ENCODE assay signal across 11 cellular contexts in genomic region chr6:149342525-149342924, GRCh38. TPM values are rescaled to one million over a fixed set of nuclear protein-coding genes. Genes with fewer than 3 reads are reported as not detected.
DNase-seq lines count a peak whose midpoint lies in the region; ATAC-seq and TF ChIP-seq lines count a peak whose summit lies in the region.
"Had no signal": no experiment of that assay in that cellular context is flagged by ENCODE, and none has a peak within 500 bp of the region (broad histone marks: within the 10 kb centered on the region; RNA-seq: fewer than 3 reads in every experiment).

No MANE protein-coding gene starts in this region.

- CTCF ChIA-PET in naive thymus-derived CD4-positive, alpha-beta T cell (lab: Charles Lee), result interaction anchor here (0.7 kb wide), 2 partner anchors 7 to 26 kb away, joined by 3 to 4 read pairs; no protein-coding TSS in a partner anchor

- POLR2A ChIA-PET in naive thymus-derived CD4-positive, alpha-beta T cell (lab: Charles Lee), result interaction anchor here (0.6 kb wide), 1 partner anchor 175 kb away, joined by 3 read pairs; no protein-coding TSS in a partner anchor

- H3K4me3 ChIP-seq in naive thymus-derived CD4-positive, alpha-beta T cell (ENCODE audit: low read length), result no peak overlapping the region
- H3K4me3 ChIP-seq in endodermal cell (ENCODE audit: low read length), result no peak overlapping the region
- H3K4me3 ChIP-seq: A549, left ventricle myocardium inferior, upper lobe of left lung had no signal

- peak overlapping the region in 7 of 10 donors; percentile 4 to 69 (median 35) for H3K4me3 Mint-ChIP-seq in naive thymus-derived CD4-positive, alpha-beta T cell
- no peak overlapping the region for H3K4me3 Mint-ChIP-seq in endodermal cell
- H3K4me3 Mint-ChIP-seq in H9, result no peak overlapping the region

- no peak overlapping the region for H4K8ac ChIP-seq in H9 (replicated peaks; ENCODE audit: insufficient read length, low read depth, low read length)

- H3K36me3 ChIP-seq in naive thymus-derived CD4-positive, alpha-beta T cell (ENCODE audit: control insufficient read depth in 2 of 3, insufficient read depth in 3 of 3, low read length in 3 of 3), result peaks cover 0 to 5% (median 0%) of the 10 kb centered on the region in 3 experiments
- H3K36me3 ChIP-seq in endodermal cell (ENCODE audit: control insufficient read depth, insufficient read depth, low read length), result peaks cover 15% of the 10 kb centered on the region
- H3K36me3 ChIP-seq: left ventricle myocardium inferior, upper lobe of left lung had no signal

- H2AFZ ChIP-seq in H9 (ENCODE audit: low read length), result no peak overlapping the region

- H3K9ac ChIP-seq in endodermal cell (ENCODE audit: extremely low read depth, low read length, poor library complexity, severe bottlenecking) (no peak overlapping the region), H9 (ENCODE audit: extremely low read depth, insufficient read length, low read length) (no peak overlapping the region)

- H3K27me3 ChIP-seq in naive thymus-derived CD4-positive, alpha-beta T cell (ENCODE audit: control insufficient read depth in 2 of 2, insufficient read depth in 2 of 2, low read length in 2 of 2), result no peaks in the 10 kb centered on the region
- H3K27me3 ChIP-seq in endodermal cell (ENCODE audit: control insufficient read depth, insufficient read depth, low read length, poor library complexity, severe bottlenecking) (no peaks in the 10 kb centered on the region), H9 (ENCODE audit: insufficient read depth, low read length) (no peaks in the 10 kb centered on the region)
- H3K27me3 ChIP-seq: upper lobe of left lung had no signal

- no peak overlapping the region for H3K23ac ChIP-seq in H9 (ENCODE audit: insufficient read length, low read depth, low read length)

- no peak overlapping the region for H3K4ac ChIP-seq in H9 (ENCODE audit: low read depth, low read length)

- H3K27me3 Mint-ChIP-seq in naive thymus-derived CD4-positive, alpha-beta T cell, result no peaks in the 10 kb centered on the region
- H3K27me3 Mint-ChIP-seq in endodermal cell (ENCODE audit: insufficient read depth) (no peaks in the 10 kb centered on the region), H9 (ENCODE audit: low read depth) (no peaks in the 10 kb centered on the region)

- H3K18ac ChIP-seq in H9 (ENCODE audit: insufficient read length, low read depth, low read length), result no peak overlapping the region

- no peaks in the 10 kb centered on the region for H3K23me2 ChIP-seq in H9 (ENCODE audit: insufficient read length, low read depth, low read length, poor library complexity, severe bottlenecking)

- H3K27ac ChIP-seq in naive thymus-derived CD4-positive, alpha-beta T cell (ENCODE audit: low read depth, low read length), result no peak overlapping the region
- H3K27ac ChIP-seq in endodermal cell (ENCODE audit: low read depth, low read length) (no peak overlapping the region), H9 (ENCODE audit: insufficient read length, low read depth, low read length) (no peak overlapping the region)
- H3K27ac ChIP-seq: A549, left ventricle myocardium inferior, upper lobe of left lung had no signal

- DNase-seq in NOMO-1 (lab: John Stamatoyannopoulos, UW; ENCODE audit: unreplicated experiment in 2 of 2) (peak; percentile 46 to 68), NOMO-1 treated with dmso at 0.1 percent for 144 hours (lab: John Stamatoyannopoulos, UW; ENCODE audit: unreplicated experiment) (no peak), HuH-7 (ENCODE audit: low spot score) (no peak), endodermal cell (no peak), H9 (no peak)
- DNase-seq in naive thymus-derived CD4-positive, alpha-beta T cell, result no peak
- DNase-seq: left ventricle myocardium inferior, upper lobe of left lung had no signal

- no peak overlapping the region for H2AK5ac ChIP-seq in H9 (ENCODE audit: insufficient read length, low read length)

- H4K91ac ChIP-seq in H9 (ENCODE audit: insufficient read length, low read depth, low read length), result no peak overlapping the region

- no peak overlapping the region for H3T11ph ChIP-seq in H9 (ENCODE audit: low read length)

- H3K4me1 Mint-ChIP-seq in naive thymus-derived CD4-positive, alpha-beta T cell, result peaks cover 47 to 94% (median 86%) of the 10 kb centered on the region in 7 donors
- H3K4me1 Mint-ChIP-seq in endodermal cell, result peaks cover 4% of the 10 kb centered on the region
- peaks cover 16 to 21% of the 10 kb centered on the region in 2 experiments for H3K4me1 Mint-ChIP-seq in H9

- peak overlapping the region in 7 of 9 donors; percentile 58 to 80 (median 71) for H3K27ac Mint-ChIP-seq in naive thymus-derived CD4-positive, alpha-beta T cell
- H3K27ac Mint-ChIP-seq in endodermal cell (no peak overlapping the region), H9 (no peak overlapping the region)

- H3K9me3 ChIP-seq in naive thymus-derived CD4-positive, alpha-beta T cell (ENCODE audit: control insufficient read depth in 2 of 3, low read length in 3 of 3), result no peaks in the 10 kb centered on the region
- H3K9me3 ChIP-seq in endodermal cell (ENCODE audit: control insufficient read depth, low read length) (no peaks in the 10 kb centered on the region), H9 (ENCODE audit: control insufficient read depth, low read depth, low read length) (no peaks in the 10 kb centered on the region)
- H3K9me3 ChIP-seq: A549, left ventricle myocardium inferior, upper lobe of left lung had no signal

- peaks cover 20% of the 10 kb centered on the region; the same call in 1 of the 2 replicates for H3K79me2 ChIP-seq in H9 (ENCODE audit: insufficient read depth, low read length)

- ATAC-seq in GM21576 (IDR thresholded peaks at IDR 0.05; ENCODE audit: unreplicated experiment) (peak; percentile 63), HG03571 (IDR thresholded peaks at IDR 0.05; ENCODE audit: unreplicated experiment) (peak; percentile 65)
- ATAC-seq in naive thymus-derived CD4-positive, alpha-beta T cell, result peak; percentile 37
- ATAC-seq: A549 had no signal

- H2BK20ac ChIP-seq in H9 (ENCODE audit: low read depth, low read length, poor library complexity, severe bottlenecking), result no peak overlapping the region

- H3K4me1 ChIP-seq in naive thymus-derived CD4-positive, alpha-beta T cell (ENCODE audit: control insufficient read depth in 2 of 2, insufficient read depth in 2 of 2, low read length in 2 of 2), result peaks cover 24 to 30% of the 10 kb centered on the region in 2 donors
- H3K4me1 ChIP-seq in endodermal cell (ENCODE audit: control insufficient read depth, insufficient read depth, low read length) (no peaks in the 10 kb centered on the region), H9 (ENCODE audit: insufficient read depth, low read length) (no peaks in the 10 kb centered on the region; the same call in 1 of the 2 replicates)

- intact Hi-C loops in naive thymus-derived CD4-positive, alpha-beta T cell (cut with micrococcal nuclease), result loop anchor here (1.0 to 2.0 kb wide), 2 partner anchors 10 to 14 kb away; no protein-coding TSS in a partner anchor

- no peak overlapping the region for H3K14ac ChIP-seq in H9 (ENCODE audit: insufficient read depth, low read length)

- no peak overlapping the region for H2BK12ac ChIP-seq in H9 (ENCODE audit: insufficient read length, low read depth, low read length)

- no peak for TF ChIP-seq CTCF in endodermal cell (conservative IDR thresholded peaks at IDR 0.05)
- no peak for TF ChIP-seq CTCF in H9 (conservative IDR thresholded peaks at IDR 0.05)

- H4K20me1 ChIP-seq in H9 (ENCODE audit: control insufficient read depth, insufficient read depth, insufficient read length), result no peaks in the 10 kb centered on the region

- WGBS in endodermal cell (ENCODE audit: insufficient coverage in 1 of 2, insufficient read length in 1 of 2), 2 experiments, result 88% methylated on average over 1 of the region's 1 CpG; no CpG with 5 or more reads in 1 of the 2 experiments
- no CpG with 5 or more reads among the region's 1 CpG for WGBS in H9 (ENCODE audit: extremely low coverage, insufficient read length, low lambda C conversion rate)

- H4K5ac ChIP-seq in H9 (ENCODE audit: insufficient read length, low read depth, low read length), result no peak overlapping the region

- no peak overlapping the region for H2BK5ac ChIP-seq in H9 (ENCODE audit: insufficient read length, low read length)

- H2BK120ac ChIP-seq in H9 (ENCODE audit: low read depth, low read length, poor library complexity, severe bottlenecking), result no peak overlapping the region

- H3K56ac ChIP-seq in H9 (ENCODE audit: insufficient read length, low read depth, low read length), result no peak overlapping the region

- peaks cover 0 to 2% (median 0%) of the 10 kb centered on the region in 11 donors for H3K9me3 Mint-ChIP-seq in naive thymus-derived CD4-positive, alpha-beta T cell
- H3K9me3 Mint-ChIP-seq in endodermal cell (peaks cover 3% of the 10 kb centered on the region), H9 (no peaks in the 10 kb centered on the region)

- peaks cover 4 to 36% (median 18%) of the 10 kb centered on the region in 5 donors for H3K36me3 Mint-ChIP-seq in naive thymus-derived CD4-positive, alpha-beta T cell
- H3K36me3 Mint-ChIP-seq in endodermal cell (ENCODE audit: low read depth) (peaks cover 5% of the 10 kb centered on the region), H9 (ENCODE audit: insufficient read depth in 1 of 3, low read depth in 3 of 3) (peaks cover 0 to 15% (median 8%) of the 10 kb centered on the region in 3 experiments; a peak in 6 of 7 replicates)

- H3K4me2 ChIP-seq in H9 (ENCODE audit: insufficient read depth, insufficient read length, low read length), result no peak overlapping the region
- H3K4me2 ChIP-seq: A549 had no signal

- H3K79me1 ChIP-seq in H9 (ENCODE audit: insufficient read depth, low read depth, low read length, poor library complexity, severe bottlenecking), result peaks cover 4% of the 10 kb centered on the region

- no peak overlapping the region for H2BK15ac ChIP-seq in H9 (ENCODE audit: low read depth, low read length)

RNA-seq across cellular contexts. Expression of gene TAB2, which starts 25.0 kb away (rescaled TPM):
- total RNA-seq in naive thymus-derived CD4-positive, alpha-beta T cell, result 100 to 1,000 TPM in 4 of 5 experiments, 10 to 100 TPM in 1; 98.3 to 234 (median 119) TPM
- polyA plus RNA-seq in naive thymus-derived CD4-positive, alpha-beta T cell, result 10 to 100 TPM; 15.7 to 17.5 TPM
- 10 to 100 TPM; 51.1 to 54.8 TPM for total RNA-seq in endodermal cell
- 63.9 TPM for polyA plus RNA-seq in endodermal cell (2013, experiment 1 of 2)
- 66.7 TPM for polyA plus RNA-seq in endodermal cell (2013, experiment 2 of 2)
- total RNA-seq in H9 (2021), result 55.7 and 56.2 TPM in 2 replicates

RNA-seq across cellular contexts. Expression of gene SUMO4, which starts 57.5 kb away (rescaled TPM):
- 10 to 100 TPM in 2 of 5 experiments, 1 to 10 TPM in 3; 5.0 to 19.9 (median 7.4) TPM for total RNA-seq in naive thymus-derived CD4-positive, alpha-beta T cell
- 1 to 10 TPM in 1 of 2 donors, under 1 TPM in 1; 0.36 to 2.0 TPM for polyA plus RNA-seq in naive thymus-derived CD4-positive, alpha-beta T cell
- total RNA-seq in endodermal cell, result 1 to 10 TPM; 1.3 to 1.9 TPM
- polyA plus RNA-seq in endodermal cell (2013, experiment 1 of 2), result 0.21 TPM
- polyA plus RNA-seq in endodermal cell (2013, experiment 2 of 2), result 0.54 TPM
- total RNA-seq in H9 (2021), result 0.77 and 1.5 TPM in 2 replicates

Comparison
In these comparisons a context has a peak if more than half of its experiments do, and no peak if none do; other contexts are left out.
1. DNase-seq: peak in NOMO-1 (2 of 2); none in NOMO-1 treated with dmso at 0.1 percent for 144 hours (single experiment), naive thymus-derived CD4-positive, alpha-beta T cell (0 of 9), HuH-7 (single experiment), endodermal cell (single experiment) and H9 (single experiment).
2. H3K27ac Mint-ChIP-seq: peak in naive thymus-derived CD4-positive, alpha-beta T cell (7 of 9); none in endodermal cell (single experiment) and H9 (0 of 3).
3. H3K4me3 Mint-ChIP-seq: peak in naive thymus-derived CD4-positive, alpha-beta T cell (7 of 10); none in endodermal cell (single experiment) and H9 (0 of 2).
4. Peak in every context shown above with its lines, with median percentiles within 50 percentile points of each other: ATAC-seq.